In the genomic region with DNA sequence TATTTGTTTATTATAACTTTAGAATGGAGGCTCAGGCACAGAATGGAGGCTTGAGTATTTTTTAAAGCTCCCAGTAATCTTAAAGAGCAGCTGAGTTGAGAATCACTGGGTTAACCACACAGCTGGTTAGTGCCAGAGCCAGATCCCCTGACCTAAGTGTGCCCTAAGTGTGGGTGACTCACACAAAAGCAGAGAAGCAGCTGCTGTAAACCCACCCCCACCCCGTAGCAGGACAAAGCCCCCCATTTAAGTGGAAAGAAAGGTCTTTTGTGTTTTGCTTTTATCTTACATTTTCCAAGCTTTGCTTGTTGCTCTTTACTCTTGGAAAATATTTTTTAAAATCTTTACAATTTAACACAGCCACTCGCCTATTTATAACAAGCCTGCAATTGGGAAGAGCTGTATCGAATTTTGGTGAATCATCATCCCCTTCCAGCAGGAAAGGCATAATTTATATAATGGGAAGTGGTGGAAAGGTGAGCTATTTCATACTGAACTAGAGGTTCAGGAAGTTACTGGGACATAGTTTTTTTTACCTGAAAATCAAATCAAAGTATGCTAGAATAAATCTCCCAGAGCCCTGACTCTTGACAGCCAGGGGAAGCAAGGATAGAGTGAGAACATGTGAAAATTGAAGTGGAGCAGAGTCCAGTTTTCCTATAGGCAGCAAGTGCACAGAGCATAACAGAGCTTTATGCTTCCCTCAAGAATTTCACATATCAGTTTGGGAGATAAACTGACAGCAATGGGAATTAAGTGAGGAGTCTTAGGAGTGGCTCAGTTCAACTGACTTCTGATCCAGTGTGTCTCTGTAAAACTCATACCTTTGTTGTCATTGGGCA, we compare ENCODE assay signal across 9 cellular contexts.
DNase-seq lines count a peak whose midpoint lies in the region; ATAC-seq and TF ChIP-seq lines count a peak whose summit lies in the region.
"Had no signal": no experiment of that assay in that cellular context is flagged by ENCODE, and none has a peak within 500 bp of the region (broad histone marks: within the 10 kb centered on the region; RNA-seq: fewer than 3 reads in every experiment).

No MANE protein-coding gene starts in this region.

- TF ChIP-seq CTCF in epithelial cell of proximal tubule (conservative IDR thresholded peaks at IDR 0.05; ENCODE audit: low read depth, low read length), result no peak
- no peak for TF ChIP-seq CTCF in MM.1S (IDR thresholded peaks at IDR 0.05; ENCODE audit: low read length)

- H4K20me1 ChIP-seq in MM.1S (ENCODE audit: insufficient read depth, low read length), result no peaks in the 10 kb centered on the region

- no peaks in the 10 kb centered on the region for H3F3A ChIP-seq in MM.1S (ENCODE audit: insufficient read depth, low read length)

- H3K27ac ChIP-seq in MM.1S (ENCODE audit: low read length), result no peak overlapping the region

- H3K27me3 ChIP-seq in MM.1S (replicated peaks; ENCODE audit: insufficient read depth, low read length), result no peaks in the 10 kb centered on the region

- DNase-seq in DMS 273 (lab: John Stamatoyannopoulos, UW; ENCODE audit: unreplicated experiment), result peak; percentile 56
- peak; percentile 46 for DNase-seq in NCI-H82 treated with DMSO at 0.1 percent for 48 hours (lab: John Stamatoyannopoulos, UW; ENCODE audit: unreplicated experiment)
- peak; percentile 22 for DNase-seq in epithelial cell of proximal tubule (ENCODE audit: low read depth)
- DNase-seq in nucleus accumbens (lab: John Stamatoyannopoulos, UW), result peak in 41 of 56 donors; percentile 1 to 68 (median 20)
- no peak for DNase-seq in NCI-H510A treated with DMSO at 0.1 percent for 48 hours (lab: John Stamatoyannopoulos, UW)
- no peak for DNase-seq in MM.1S
- DNase-seq in left ventricle myocardium superior, result no peak
- DNase-seq: NCI-H748 treated with DMSO at 0.1 percent for 48 hours had no signal

- ATAC-seq in left ventricle myocardium superior (no peak), HG02884 (IDR thresholded peaks at IDR 0.05; ENCODE audit: unreplicated experiment) (no peak)

- H3K36me3 ChIP-seq in MM.1S (replicated peaks; ENCODE audit: insufficient read depth, low read length), result no peaks in the 10 kb centered on the region

- H3K4me3 ChIP-seq in epithelial cell of proximal tubule (ENCODE audit: low read depth, low read length), result no peak overlapping the region
- H3K4me3 ChIP-seq in MM.1S (ENCODE audit: low read length), result no peak overlapping the region

- intact Hi-C loops in left ventricle myocardium superior (cut with micrococcal nuclease), result no loop called here

- H3K79me2 ChIP-seq in MM.1S (ENCODE audit: low read length), result no peaks in the 10 kb centered on the region

- no peak overlapping the region for H2AFZ ChIP-seq in MM.1S (ENCODE audit: low read length)

- no peaks in the 10 kb centered on the region for H3K4me1 ChIP-seq in MM.1S (ENCODE audit: low read length)

- no peak overlapping the region for H3K9ac ChIP-seq in MM.1S (ENCODE audit: low read length)

- H3K9me2 ChIP-seq in MM.1S (replicated peaks; ENCODE audit: insufficient read depth, low read length), result no peaks in the 10 kb centered on the region

- H3K9me3 ChIP-seq in MM.1S (replicated peaks; ENCODE audit: insufficient read depth, low read length), result no peaks in the 10 kb centered on the region

- no peak overlapping the region for H3K4me2 ChIP-seq in MM.1S (ENCODE audit: low read depth, low read length)

Comparison
In these comparisons a context has a peak if more than half of its experiments do, and no peak if none do; other contexts are left out.
1. DNase-seq: peak in DMS 273 (single experiment), NCI-H82 treated with DMSO at 0.1 percent for 48 hours (single experiment), epithelial cell of proximal tubule (single experiment) and nucleus accumbens (41 of 56); none in NCI-H510A treated with DMSO at 0.1 percent for 48 hours (single experiment), MM.1S (single experiment) and left ventricle myocardium superior (single experiment).